In genomic region chrX:25941559-25942250, GRCh38 we compare ENCODE assay signal across 19 cellular contexts.
A peak's percentile ranks its signal among the peaks of the same experiment; 100 is the strongest.
DNase-seq lines count a peak whose midpoint lies in the region; ATAC-seq and TF ChIP-seq lines count a peak whose summit lies in the region.
"Had no signal": no experiment of that assay in that cellular context is flagged by ENCODE, and none has a peak within 500 bp of the region (broad histone marks: within the 10 kb centered on the region; RNA-seq: fewer than 3 reads in every experiment).

No MANE protein-coding gene starts in this region.

- H3K9me2 ChIP-seq in PC-3 (replicated peaks; ENCODE audit: low read length), result no peaks in the 10 kb centered on the region

- no peaks in the 10 kb centered on the region for H3K27me3 ChIP-seq in PC-3 (ENCODE audit: low read length)
- no peaks in the 10 kb centered on the region for H3K27me3 ChIP-seq in kidney epithelial cell (ENCODE audit: control insufficient read depth, insufficient read depth, low read length)

- H3K4me3 ChIP-seq in PC-3 (ENCODE audit: low read length) (no peak overlapping the region), epithelial cell of esophagus (ENCODE audit: low read length) (no peak overlapping the region), kidney epithelial cell (ENCODE audit: low read depth, low read length) (no peak overlapping the region)

- no peaks in the 10 kb centered on the region for H3K4me1 Mint-ChIP-seq in stimulated activated effector memory CD8-positive, alpha-beta T cell treated with anti-CD3 and anti-CD28 coated beads, Interleukin-12 subunit alpha, Interleukin-12 subunit beta, amount 100 ng/mL, for 72 hours
- no peaks in the 10 kb centered on the region for H3K4me1 Mint-ChIP-seq in T-helper 2 cell treated with Interferon-gamma antibody and Interleukin-4, amounts not matched to agents 5 μg/mL and 100 μg/mL, for 36 hours (ENCODE audit: low read depth)

- no peak for TF ChIP-seq CTCF in PC-3 (conservative IDR thresholded peaks at IDR 0.05; ENCODE audit: low read depth, low read length)
- TF ChIP-seq CTCF in epithelial cell of esophagus (IDR thresholded peaks at IDR 0.05; ENCODE audit: insufficient read depth, low read depth, low read length, missing control alignments), result no peak
- no peak for TF ChIP-seq CTCF in kidney epithelial cell (IDR thresholded peaks at IDR 0.05; ENCODE audit: insufficient read depth, low read length, poor library complexity, severe bottlenecking)

- no peak for ATAC-seq in PC-3
- ATAC-seq in stimulated activated effector memory CD8-positive, alpha-beta T cell treated with anti-CD3 and anti-CD28 coated beads, Interleukin-12 subunit alpha, Interleukin-12 subunit beta, amount 100 ng/mL, for 72 hours, result no peak
- ATAC-seq: HepG2, Panc1 had no signal

- H3K9ac ChIP-seq in PC-3 (ENCODE audit: low read length), result no peak overlapping the region

- no peak overlapping the region for H3K4me2 ChIP-seq in PC-3 (ENCODE audit: low read length)

- H3K4me3 Mint-ChIP-seq in stimulated activated effector memory CD8-positive, alpha-beta T cell treated with anti-CD3 and anti-CD28 coated beads, Interleukin-12 subunit alpha, Interleukin-12 subunit beta, amount 100 ng/mL, for 72 hours, result no peak overlapping the region
- no peak overlapping the region for H3K4me3 Mint-ChIP-seq in T-helper 2 cell treated with Interferon-gamma antibody and Interleukin-4, amounts not matched to agents 5 μg/mL and 100 μg/mL, for 36 hours

- H3K4me1 ChIP-seq in PC-3 (ENCODE audit: insufficient read depth, low read length), result no peaks in the 10 kb centered on the region

- H3K27me3 Mint-ChIP-seq in T-helper 2 cell treated with Interferon-gamma antibody and Interleukin-4, amounts not matched to agents 5 μg/mL and 100 μg/mL, for 36 hours (ENCODE audit: low read depth), result no peaks in the 10 kb centered on the region

- CTCF ChIA-PET in PC-3 (lab: Charles Lee), result no interaction called here

- H3K27ac Mint-ChIP-seq in stimulated activated effector memory CD8-positive, alpha-beta T cell treated with anti-CD3 and anti-CD28 coated beads, Interleukin-12 subunit alpha, Interleukin-12 subunit beta, amount 100 ng/mL, for 72 hours, result no peak overlapping the region
- H3K27ac Mint-ChIP-seq in T-helper 2 cell treated with Interferon-gamma antibody and Interleukin-4, amounts not matched to agents 5 μg/mL and 100 μg/mL, for 36 hours, result no peak overlapping the region

- POLR2A ChIA-PET in PC-3 (lab: Charles Lee; ENCODE audit: unreplicated experiment), result no interaction called here

- no TSS peak for BruUV-seq in PC-3 (replicated peaks; lab: Mats Ljungman, UMichigan)

- no peaks in the 10 kb centered on the region for H3K79me2 ChIP-seq in PC-3 (ENCODE audit: low read length)

- H3K9me3 Mint-ChIP-seq in stimulated activated effector memory CD8-positive, alpha-beta T cell treated with anti-CD3 and anti-CD28 coated beads, Interleukin-12 subunit alpha, Interleukin-12 subunit beta, amount 100 ng/mL, for 72 hours, result peaks cover 14% of the 10 kb centered on the region
- H3K9me3 Mint-ChIP-seq in T-helper 2 cell treated with Interferon-gamma antibody and Interleukin-4, amounts not matched to agents 5 μg/mL and 100 μg/mL, for 36 hours, result peaks cover 6% of the 10 kb centered on the region

- no peaks in the 10 kb centered on the region for H3K36me3 Mint-ChIP-seq in stimulated activated effector memory CD8-positive, alpha-beta T cell treated with anti-CD3 and anti-CD28 coated beads, Interleukin-12 subunit alpha, Interleukin-12 subunit beta, amount 100 ng/mL, for 72 hours
- H3K36me3 Mint-ChIP-seq in T-helper 2 cell treated with Interferon-gamma antibody and Interleukin-4, amounts not matched to agents 5 μg/mL and 100 μg/mL, for 36 hours (ENCODE audit: low read depth), result no peaks in the 10 kb centered on the region

- H3K9me3 ChIP-seq in PC-3 (ENCODE audit: low read length), result 0 out of 2 replicates have a peak, but pooled peaks cover 3% of the 10 kb centered on the region

- no peaks in the 10 kb centered on the region for H3F3A ChIP-seq in PC-3 (ENCODE audit: low read length, unreplicated experiment)

- no peaks in the 10 kb centered on the region for H4K20me1 ChIP-seq in PC-3 (ENCODE audit: low read length)

- H2AFZ ChIP-seq in PC-3 (ENCODE audit: low read length), result no peak overlapping the region

- DNase-seq in DMS53 (lab: John Stamatoyannopoulos, UW), result peak; percentile 30
- DNase-seq in DMS53 treated with DMSO at 0.1 percent for 48 hours (lab: John Stamatoyannopoulos, UW; ENCODE audit: unreplicated experiment), result no peak
- peak; percentile 1 for DNase-seq in PC-3
- DNase-seq in epithelial cell of esophagus (ENCODE audit: low read depth), result peak; percentile 74
- DNase-seq in kidney epithelial cell (ENCODE audit: low read depth), result peak; percentile 2
- DNase-seq in stimulated activated effector memory CD8-positive, alpha-beta T cell treated with anti-CD3 and anti-CD28 coated beads, Interleukin-12 subunit alpha, Interleukin-12 subunit beta, amount 100 ng/mL, for 72 hours (ENCODE audit: low spot score in 2 of 2), result no peak
- DNase-seq in T-helper 2 cell treated with Interferon-gamma antibody and Interleukin-4, amounts not matched to agents 5 μg/mL and 100 μg/mL, for 36 hours (ENCODE audit: low spot score), result no peak
- DNase-seq in superior temporal gyrus (ENCODE audit: extremely low spot score), result no peak
- DNase-seq: C1 segment of cervical spinal cord, DMS153, H7, NCI-H1105 treated with DMSO at 0.1 percent for 48 hours, NCI-H187 treated with DMSO at 0.1 percent for 48 hours, NCI-H226, NCI-H526 treated with DMSO at 0.1 percent for 48 hours, SHP77 had no signal

- H3K27ac ChIP-seq in PC-3 (ENCODE audit: low read length), result no peak overlapping the region
- H3K27ac ChIP-seq: 22Rv1 had no signal

- H3K36me3 ChIP-seq in PC-3 (ENCODE audit: low read depth, low read length) (no peaks in the 10 kb centered on the region), kidney epithelial cell (ENCODE audit: control insufficient read depth, insufficient read depth, low read length) (no peaks in the 10 kb centered on the region)

- intact Hi-C loops in PC-3 (cut with micrococcal nuclease), result no loop called here

Comparison
In these comparisons a context has a peak if more than half of its experiments do, and no peak if none do; other contexts are left out.
1. DNase-seq: peak in DMS53 (single experiment), PC-3 (single experiment), epithelial cell of esophagus (single experiment) and kidney epithelial cell (single experiment); none in DMS53 treated with DMSO at 0.1 percent for 48 hours (single experiment), stimulated activated effector memory CD8-positive, alpha-beta T cell treated with anti-CD3 and anti-CD28 coated beads, Interleukin-12 subunit alpha, Interleukin-12 subunit beta, amount 100 ng/mL, for 72 hours (0 of 2), T-helper 2 cell treated with Interferon-gamma antibody and Interleukin-4, amounts not matched to agents 5 μg/mL and 100 μg/mL, for 36 hours (single experiment) and superior temporal gyrus (single experiment).